Comparison of ENCODE assay signal across 22 cellular contexts in genomic region chr11:92697461-92698314, GRCh38.
A peak's percentile ranks its signal among the peaks of the same experiment; 100 is the strongest.
DNase-seq lines count a peak whose midpoint lies in the region; ATAC-seq and TF ChIP-seq lines count a peak whose summit lies in the region.
"Had no signal": no experiment of that assay in that cellular context is flagged by ENCODE, and none has a peak within 500 bp of the region (broad histone marks: within the 10 kb centered on the region; RNA-seq: fewer than 3 reads in every experiment).

No MANE protein-coding gene starts in this region.

- TF ChIP-seq CTCF in HEK293 (tag by site-specific recombination; IDR thresholded peaks at IDR 0.05) (no peak), PC-9 (conservative IDR thresholded peaks at IDR 0.05) (no peak), A673 (conservative IDR thresholded peaks at IDR 0.05; ENCODE audit: low read depth, low read length) (no peak)
- no peak for TF ChIP-seq CTCF in CD4-positive, alpha-beta T cell (IDR thresholded peaks at IDR 0.05)

- intact Hi-C loops in CD4-positive, alpha-beta T cell (cut with DNase I, micrococcal nuclease), result no loop called here
- intact Hi-C loops in PC-9 (cut with micrococcal nuclease; ENCODE audit: unreplicated experiment), result no loop called here
- intact Hi-C loops in A673 (cut with micrococcal nuclease; ENCODE audit: unreplicated experiment), result no loop called here

- H3K27me3 ChIP-seq in adipocyte (replicated peaks; ENCODE audit: control insufficient read depth, insufficient read depth, low read length) (no peaks in the 10 kb centered on the region), muscle layer of colon (ENCODE audit: control insufficient read depth in 1 of 2, insufficient read depth in 2 of 2, low read length in 2 of 2) (no peaks in the 10 kb centered on the region), PC-9 (ENCODE audit: insufficient read depth, low read depth) (no peaks in the 10 kb centered on the region), A673 (replicated peaks; ENCODE audit: insufficient read depth, low read depth, low read length, poor library complexity) (no peaks in the 10 kb centered on the region)
- H3K27me3 ChIP-seq in CD4-positive, alpha-beta T cell (ENCODE audit: control insufficient read depth, insufficient read depth, low read length), result no peaks in the 10 kb centered on the region
- H3K27me3 ChIP-seq: heart left ventricle, Peyer's patch, tibial artery had no signal

- H3K4me3 ChIP-seq in HEK293 (ENCODE audit: low read depth, low read length) (no peak overlapping the region), adipocyte (ENCODE audit: low read length) (peak overlapping the region; percentile 70), muscle layer of colon (ENCODE audit: low read depth in 1 of 2, low read length in 2 of 2) (peak overlapping the region; percentile 17 to 35), PC-9 (no peak overlapping the region), A673 (ENCODE audit: low read depth, low read length, poor library complexity, severe bottlenecking) (no peak overlapping the region)
- H3K4me3 ChIP-seq: Peyer's patch, tibial artery had no signal

- no peaks in the 10 kb centered on the region for H3K9me2 ChIP-seq in PC-9 (ENCODE audit: insufficient read depth)

- ATAC-seq in CD4-positive, alpha-beta T cell (ENCODE audit: poor library complexity), result no peak
- ATAC-seq: activated CD4-positive, alpha-beta T cell treated with anti-CD3 and anti-CD28 coated beads for 36 hours; activated CD8-positive, alpha-beta memory T cell treated with anti-CD3 and anti-CD28 coated beads, Interleukin-2, amount 10 ng/mL, durations not matched to agents 7 days and 5 days; CD8-positive, alpha-beta T cell; esophagus mucosa; heart left ventricle had no signal

- DNase-seq in AG08395 (ENCODE audit: low spot score) (peak; percentile 11), adipocyte (ENCODE audit: low read depth) (no peak), PC-9 (no peak), A673 (ENCODE audit: low spot score) (no peak), foreskin melanocyte (no peak)
- DNase-seq in CD4-positive, alpha-beta T cell, result no peak
- DNase-seq: activated CD4-positive, alpha-beta T cell treated with anti-CD3 and anti-CD28 coated beads for 36 hours; activated CD8-positive, alpha-beta memory T cell treated with anti-CD3 and anti-CD28 coated beads, Interleukin-2, amount 10 ng/mL, durations not matched to agents 7 days and 5 days; CD8-positive, alpha-beta T cell; central memory CD4-positive, alpha-beta T cell; H9; heart left ventricle; KBM-7; naive B cell; NCI-H1092 treated with DMSO at 0.1 percent for 48 hours; Peyer's patch; spleen; tibial artery had no signal

- no peaks in the 10 kb centered on the region for H4K20me1 ChIP-seq in PC-9 (ENCODE audit: insufficient read depth)

- no peak overlapping the region for H3K4me3 Mint-ChIP-seq in CD4-positive, alpha-beta T cell
- H3K4me3 Mint-ChIP-seq: activated CD4-positive, alpha-beta T cell treated with anti-CD3 and anti-CD28 coated beads for 36 hours; activated CD8-positive, alpha-beta memory T cell treated with anti-CD3 and anti-CD28 coated beads, Interleukin-2, amount 10 ng/mL, durations not matched to agents 7 days and 5 days; CD8-positive, alpha-beta T cell; H9; naive B cell had no signal

- no peak overlapping the region for H3K9ac ChIP-seq in adipocyte (ENCODE audit: low read length)
- H3K9ac ChIP-seq in muscle layer of colon (ENCODE audit: low read length), result no peak overlapping the region
- H3K9ac ChIP-seq: parathyroid adenoma had no signal

- H3K27me3 Mint-ChIP-seq in CD4-positive, alpha-beta T cell, result no peaks in the 10 kb centered on the region
- H3K27me3 Mint-ChIP-seq: activated CD4-positive, alpha-beta T cell treated with anti-CD3 and anti-CD28 coated beads for 36 hours; activated CD8-positive, alpha-beta memory T cell treated with anti-CD3 and anti-CD28 coated beads, Interleukin-2, amount 10 ng/mL, durations not matched to agents 7 days and 5 days; naive B cell had no signal

- H3K4me1 Mint-ChIP-seq in CD4-positive, alpha-beta T cell (ENCODE audit: low read depth), result no peaks in the 10 kb centered on the region
- H3K4me1 Mint-ChIP-seq: activated CD8-positive, alpha-beta memory T cell treated with anti-CD3 and anti-CD28 coated beads, Interleukin-2, amount 10 ng/mL, durations not matched to agents 7 days and 5 days; naive B cell had no signal

- BruUV-seq in PC-9 (replicated peaks; lab: Mats Ljungman, UMichigan), result no TSS peak
- BruUV-seq in A673 (replicated peaks; lab: Mats Ljungman, UMichigan), result no TSS peak

- H2AFZ ChIP-seq in PC-9, result no peak overlapping the region
- H2AFZ ChIP-seq: parathyroid adenoma had no signal

- H3K9me3 ChIP-seq in HEK293 (ENCODE audit: control insufficient read depth, insufficient read depth, low read depth, low read length) (no peaks in the 10 kb centered on the region), adipocyte (ENCODE audit: control insufficient read depth, low read length) (no peaks in the 10 kb centered on the region), muscle layer of colon (ENCODE audit: low read length) (no peaks in the 10 kb centered on the region), PC-9 (ENCODE audit: insufficient read depth, low read depth) (no peaks in the 10 kb centered on the region), A673 (ENCODE audit: low read depth, low read length, poor library complexity, severe bottlenecking) (no peaks in the 10 kb centered on the region)
- H3K9me3 ChIP-seq in CD4-positive, alpha-beta T cell (ENCODE audit: control insufficient read depth, low read length), result no peaks in the 10 kb centered on the region
- H3K9me3 ChIP-seq: heart left ventricle, Peyer's patch, spleen, tibial artery had no signal

- CTCF ChIA-PET in HEK293 (lab: Yijun Ruan, JAX), result no interaction called here
- CTCF ChIA-PET in CD4-positive, alpha-beta T cell (lab: Charles Lee), result no interaction called here
- CTCF ChIA-PET in PC-9 (lab: Charles Lee), result no interaction called here
- CTCF ChIA-PET in A673 (lab: Charles Lee), result no interaction called here

- H3F3A ChIP-seq in PC-9 (ENCODE audit: insufficient read depth, low read depth), result no peaks in the 10 kb centered on the region

- no peaks in the 10 kb centered on the region for H3K9me3 Mint-ChIP-seq in CD4-positive, alpha-beta T cell
- H3K9me3 Mint-ChIP-seq: CD8-positive, alpha-beta T cell; H9; naive B cell had no signal

- no peak overlapping the region for H3K27ac ChIP-seq in HEK293 (ENCODE audit: extremely low read depth, low read depth, low read length)
- H3K27ac ChIP-seq in muscle layer of colon (ENCODE audit: low read depth, low read length), result no peak overlapping the region
- H3K27ac ChIP-seq in CD4-positive, alpha-beta T cell (ENCODE audit: low read depth, low read length), result no peak overlapping the region
- no peak overlapping the region for H3K27ac ChIP-seq in PC-9
- H3K27ac ChIP-seq in A673 (ENCODE audit: low read depth, low read length, poor library complexity, severe bottlenecking), result no peak overlapping the region
- H3K27ac ChIP-seq: heart left ventricle, parathyroid adenoma, Peyer's patch, spleen, tibial artery had no signal

- H3K4me1 ChIP-seq in HEK293 (ENCODE audit: control insufficient read depth, insufficient read depth, low read length) (peaks cover 4% of the 10 kb centered on the region; the same call in 1 of the 2 replicates), adipocyte (ENCODE audit: control insufficient read depth, insufficient read depth, low read length) (peaks cover 6% of the 10 kb centered on the region), muscle layer of colon (ENCODE audit: insufficient read depth, low read length) (peaks cover 3% of the 10 kb centered on the region), PC-9 (replicated peaks; ENCODE audit: insufficient read depth) (no peaks in the 10 kb centered on the region), A673 (ENCODE audit: insufficient read depth, low read length, poor library complexity, severe bottlenecking) (no peaks in the 10 kb centered on the region)
- H3K4me1 ChIP-seq: parathyroid adenoma, Peyer's patch, spleen had no signal

- no peaks in the 10 kb centered on the region for H3K79me2 ChIP-seq in PC-9 (ENCODE audit: low read depth)
- H3K79me2 ChIP-seq: parathyroid adenoma had no signal

- H3K36me3 Mint-ChIP-seq in CD4-positive, alpha-beta T cell (ENCODE audit: low read depth), result no peaks in the 10 kb centered on the region
- H3K36me3 Mint-ChIP-seq: activated CD8-positive, alpha-beta memory T cell treated with anti-CD3 and anti-CD28 coated beads, Interleukin-2, amount 10 ng/mL, durations not matched to agents 7 days and 5 days; CD8-positive, alpha-beta T cell; naive B cell had no signal

- H3K4me2 ChIP-seq in PC-9, result no peak overlapping the region

- POLR2A ChIA-PET in HEK293 (lab: Yijun Ruan, JAX), result no interaction called here
- POLR2A ChIA-PET in CD4-positive, alpha-beta T cell (lab: Charles Lee), result no interaction called here
- POLR2A ChIA-PET in PC-9 (lab: Charles Lee; ENCODE audit: unreplicated experiment), result no interaction called here
- POLR2A ChIA-PET in A673 (lab: Charles Lee; ENCODE audit: low non-redundant PET), result no interaction called here

- H3K36me3 ChIP-seq in HEK293 (ENCODE audit: control insufficient read depth in 2 of 2, insufficient read depth in 1 of 2, low read length in 2 of 2) (no peaks in the 10 kb centered on the region), adipocyte (ENCODE audit: control insufficient read depth, insufficient read depth, low read length, severe bottlenecking) (no peaks in the 10 kb centered on the region), muscle layer of colon (ENCODE audit: insufficient read depth, low read length) (no peaks in the 10 kb centered on the region), PC-9 (ENCODE audit: low read depth) (no peaks in the 10 kb centered on the region), A673 (ENCODE audit: insufficient read depth, low read length, poor library complexity, severe bottlenecking) (no peaks in the 10 kb centered on the region)
- H3K36me3 ChIP-seq: heart left ventricle, Peyer's patch, spleen, tibial artery had no signal

- H3K27ac Mint-ChIP-seq in CD4-positive, alpha-beta T cell, result no peak overlapping the region
- H3K27ac Mint-ChIP-seq: activated CD4-positive, alpha-beta T cell treated with anti-CD3 and anti-CD28 coated beads for 36 hours; activated CD8-positive, alpha-beta memory T cell treated with anti-CD3 and anti-CD28 coated beads, Interleukin-2, amount 10 ng/mL, durations not matched to agents 7 days and 5 days; CD8-positive, alpha-beta T cell; naive B cell had no signal

TF ChIP-seq in HEK293, 187 proteins besides CTCF, POLR2A, EP300 and RAD21:
- TF ChIP-seq PRDM1 (tag by site-specific recombination; IDR thresholded peaks at IDR 0.05) (peak; percentile 7; the same call in 1 of the 2 replicates), ZNF658 (tag by site-specific recombination; IDR thresholded peaks at IDR 0.05) (no peak), ZIC2 (tag by site-specific recombination; IDR thresholded peaks at IDR 0.05) (no peak), ZBTB21 (tag by site-specific recombination; IDR thresholded peaks at IDR 0.05) (no peak), ZNF529 (tag by site-specific recombination; IDR thresholded peaks at IDR 0.05; ENCODE audit: insufficient replicate concordance) (no peak)

Comparison
In these comparisons a context has a peak if more than half of its experiments do, and no peak if none do; other contexts are left out.
1. H3K4me3 ChIP-seq: peak in adipocyte (single experiment) and muscle layer of colon (2 of 2); none in HEK293 (single experiment), PC-9 (single experiment) and A673 (single experiment).